Comparison of ENCODE assay signal across 9 cellular contexts in genomic region chr1:6727535-6727934, GRCh38. TPM values are rescaled to one million over a fixed set of nuclear protein-coding genes. Genes with fewer than 3 reads are reported as not detected.
A peak's percentile ranks its signal among the peaks of the same experiment; 100 is the strongest.
DNase-seq lines count a peak whose midpoint lies in the region; ATAC-seq, FAIRE-seq and TF ChIP-seq lines count a peak whose summit lies in the region.
"Had no signal": no experiment of that assay in that cellular context is flagged by ENCODE, and none has a peak within 500 bp of the region (broad histone marks: within the 10 kb centered on the region; RNA-seq: fewer than 3 reads in every experiment).

No MANE protein-coding gene starts in this region.

- H3K4me3 ChIP-seq in right cardiac atrium (ENCODE audit: low read length), result no peak overlapping the region

- peaks cover 2% of the 10 kb centered on the region for H3K4me1 Mint-ChIP-seq in activated naive CD8-positive, alpha-beta T cell treated with anti-CD3 and anti-CD28 coated beads, Interleukin-2, amount 10 ng/mL, durations not matched to agents 7 days and 5 days

- H3K27me3 ChIP-seq in right cardiac atrium (ENCODE audit: control insufficient read depth, insufficient read depth), result no peaks in the 10 kb centered on the region

- no peak for DNase-seq in D721Med (ENCODE audit: insufficient read length, low spot score)
- DNase-seq in KBM-7, result peak; percentile 81
- peak; percentile 79 for DNase-seq in SK-MEL-5 (ENCODE audit: low read depth, low spot score)
- DNase-seq in activated naive CD8-positive, alpha-beta T cell treated with anti-CD3 and anti-CD28 coated beads, Interleukin-2, amount 10 ng/mL, durations not matched to agents 7 days and 5 days, result peak; percentile 61
- peak; percentile 50 to 75 (median 72) for DNase-seq in right cardiac atrium
- DNase-seq in stimulated activated CD4-positive, alpha-beta T cell treated with anti-CD3 and anti-CD28 coated beads, Interleukin-12 subunit alpha, Interleukin-12 subunit beta, amount 100 ng/mL, for 24 hours (ENCODE audit: low read depth in 2 of 2), result peak; percentile 19 to 57
- DNase-seq in OCI-M2 (lab: John Stamatoyannopoulos, UW; ENCODE audit: unreplicated experiment), result no peak

- peaks cover 18% of the 10 kb centered on the region for H3K27me3 Mint-ChIP-seq in activated naive CD8-positive, alpha-beta T cell treated with anti-CD3 and anti-CD28 coated beads, Interleukin-2, amount 10 ng/mL, durations not matched to agents 7 days and 5 days

- no peak for FAIRE-seq in D721Med (lab: Jason Lieb, UNC)

- POLR2A ChIA-PET in activated naive CD8-positive, alpha-beta T cell treated with anti-CD3 and anti-CD28 coated beads, Interleukin-2, amount 10 ng/mL, durations not matched to agents 7 days and 5 days (lab: Charles Lee), result no interaction called here

- H3K36me3 Mint-ChIP-seq in activated naive CD8-positive, alpha-beta T cell treated with anti-CD3 and anti-CD28 coated beads, Interleukin-2, amount 10 ng/mL, durations not matched to agents 7 days and 5 days, result no peaks in the 10 kb centered on the region

- 22% methylated on average over 6 of the region's 6 CpGs for WGBS in right cardiac atrium

- intact Hi-C loops in right cardiac atrium (cut with DNase I), result loop anchor here (5.0 to 10.0 kb wide), 8 partner anchors 57 to 487 kb away; partner anchors contain the start of gene CAMTA1 (in 1 of the 4)

- ATAC-seq in activated naive CD8-positive, alpha-beta T cell treated with anti-CD3 and anti-CD28 coated beads, Interleukin-2, amount 10 ng/mL, durations not matched to agents 7 days and 5 days (ENCODE audit: low read depth), result no peak
- ATAC-seq in right cardiac atrium (peak; percentile 38 to 54), HG02678 (IDR thresholded peaks at IDR 0.05; ENCODE audit: unreplicated experiment) (no peak)

- TF ChIP-seq CTCF in D721Med (IDR thresholded peaks at IDR 0.05; ENCODE audit: insufficient read depth, missing control alignments), result peak; percentile 77

- H3K4me1 ChIP-seq in right cardiac atrium (ENCODE audit: control insufficient read depth, insufficient read depth, low read length), result no peaks in the 10 kb centered on the region

- H3K27ac Mint-ChIP-seq in activated naive CD8-positive, alpha-beta T cell treated with anti-CD3 and anti-CD28 coated beads, Interleukin-2, amount 10 ng/mL, durations not matched to agents 7 days and 5 days, result no peak overlapping the region
- H3K27ac Mint-ChIP-seq: T-helper 1 cell treated with Interleukin-12 subunit alpha and Interleukin-12 subunit beta and Interleukin-4 antibody, amounts not matched to agents 30 μg/mL and 1 μg/mL, for 36 hours had no signal

- H3K9me3 Mint-ChIP-seq in activated naive CD8-positive, alpha-beta T cell treated with anti-CD3 and anti-CD28 coated beads, Interleukin-2, amount 10 ng/mL, durations not matched to agents 7 days and 5 days, result no peaks in the 10 kb centered on the region
- H3K9me3 Mint-ChIP-seq: T-helper 1 cell treated with Interleukin-12 subunit alpha and Interleukin-12 subunit beta and Interleukin-4 antibody, amounts not matched to agents 30 μg/mL and 1 μg/mL, for 36 hours had no signal

- no peak overlapping the region for H3K27ac ChIP-seq in right cardiac atrium (ENCODE audit: low read length)

- in situ Hi-C loops in KBM-7 (cut with MboI; ENCODE audit: low pct_unique_long_range_greater_than_20kb, low sequenced_read_pairs) (no loop called here), SK-MEL-5 (cut with HindIII; ENCODE audit: low pct_unique_long_range_greater_than_20kb, low sequenced_read_pairs) (no loop called here)

- no peak overlapping the region for H3K4me3 Mint-ChIP-seq in activated naive CD8-positive, alpha-beta T cell treated with anti-CD3 and anti-CD28 coated beads, Interleukin-2, amount 10 ng/mL, durations not matched to agents 7 days and 5 days
- H3K4me3 Mint-ChIP-seq: T-helper 1 cell treated with Interleukin-12 subunit alpha and Interleukin-12 subunit beta and Interleukin-4 antibody, amounts not matched to agents 30 μg/mL and 1 μg/mL, for 36 hours had no signal

- H3K9me3 ChIP-seq in right cardiac atrium (ENCODE audit: control insufficient read depth, low read length), result no peaks in the 10 kb centered on the region

RNA-seq across cellular contexts. Expression of gene DNAJC11, which starts 25.9 kb away (rescaled TPM):
- 40.9 and 48.1 TPM in 2 replicates for total RNA-seq in SK-MEL-5 (2014; rRNA removed; shearing (Covaris generic))
- polyA plus RNA-seq in SK-MEL-5 (2015; cell fraction: cytosol; rRNA removed), result 67.2 and 68.9 TPM in 2 replicates
- 81.4 and 86.8 TPM in 2 replicates for polyA plus RNA-seq in SK-MEL-5 (2015; cell fraction: nucleus; rRNA removed)
- total RNA-seq in activated naive CD8-positive, alpha-beta T cell treated with anti-CD3 and anti-CD28 coated beads, Interleukin-2, amount 10 ng/mL, durations not matched to agents 7 days and 5 days, result 10 to 100 TPM; 43.0 to 44.6 TPM
- 10 to 100 TPM; 50.5 to 65.6 (median 56.6) TPM for total RNA-seq in right cardiac atrium
- polyA plus RNA-seq in right cardiac atrium, result 37.5 TPM

RNA-seq across cellular contexts. Expression of gene CAMTA1, which starts 57.7 kb away (rescaled TPM):
- total RNA-seq in SK-MEL-5 (2014; rRNA removed; shearing (Covaris generic)), result 47.4 and 52.5 TPM in 2 replicates
- 45.4 and 58.8 TPM in 2 replicates for polyA plus RNA-seq in SK-MEL-5 (2015; cell fraction: cytosol; rRNA removed)
- 13.5 and 22.2 TPM in 2 replicates for polyA plus RNA-seq in SK-MEL-5 (2015; cell fraction: nucleus; rRNA removed)
- total RNA-seq in activated naive CD8-positive, alpha-beta T cell treated with anti-CD3 and anti-CD28 coated beads, Interleukin-2, amount 10 ng/mL, durations not matched to agents 7 days and 5 days, result 10 to 100 TPM; 45.5 to 45.6 TPM
- 100 to 1,000 TPM; 155 to 179 (median 160) TPM for total RNA-seq in right cardiac atrium
- 334 TPM for polyA plus RNA-seq in right cardiac atrium

Comparison
In these comparisons a context has a peak if more than half of its experiments do, and no peak if none do; other contexts are left out.
1. DNase-seq: peak in KBM-7 (single experiment), SK-MEL-5 (single experiment), activated naive CD8-positive, alpha-beta T cell treated with anti-CD3 and anti-CD28 coated beads, Interleukin-2, amount 10 ng/mL, durations not matched to agents 7 days and 5 days (single experiment), right cardiac atrium (3 of 3) and stimulated activated CD4-positive, alpha-beta T cell treated with anti-CD3 and anti-CD28 coated beads, Interleukin-12 subunit alpha, Interleukin-12 subunit beta, amount 100 ng/mL, for 24 hours (2 of 2); none in D721Med (single experiment) and OCI-M2 (single experiment).
2. ATAC-seq: peak in right cardiac atrium (2 of 2); none in activated naive CD8-positive, alpha-beta T cell treated with anti-CD3 and anti-CD28 coated beads, Interleukin-2, amount 10 ng/mL, durations not matched to agents 7 days and 5 days (single experiment) and HG02678 (single experiment).